8 cellular contexts compared by ENCODE assay signal in genomic region chr19:7535035-7535992, GRCh38. TPM values are rescaled to one million over a fixed set of nuclear protein-coding genes. Genes with fewer than 3 reads are reported as not detected.
DNase-seq lines count a peak whose midpoint lies in the region; ATAC-seq and TF ChIP-seq lines count a peak whose summit lies in the region.

Gene PNPLA6, plus strand, starts transcription at chr19:7535717. Its CDS starts 72 bp downstream, at chr19:7535789.

- no peaks in the 10 kb centered on the region for H3K9me3 Mint-ChIP-seq in activated naive CD8-positive, alpha-beta T cell treated with anti-CD3 and anti-CD28 coated beads, Interleukin-2, amount 10 ng/mL, durations not matched to agents 7 days and 5 days

- H3K9ac ChIP-seq in parathyroid adenoma, result peak within 1 kb of the TSS; percentile 2

- ATAC-seq in HG02642 (IDR thresholded peaks at IDR 0.05; ENCODE audit: poor library complexity, unreplicated experiment), result peak; percentile 69
- peak; percentile 78 for ATAC-seq in activated naive CD8-positive, alpha-beta T cell treated with anti-CD3 and anti-CD28 coated beads, Interleukin-2, amount 10 ng/mL, durations not matched to agents 7 days and 5 days (ENCODE audit: low read depth)
- peak; percentile 84 for ATAC-seq in Right ventricle myocardium inferior

- H3K4me3 ChIP-seq in parathyroid adenoma (ENCODE audit: low read depth, low read length) (peak within 1 kb of the TSS; percentile 59), tibial artery (peak within 1 kb of the TSS; percentile 71 to 87)

- peak within 1 kb of the TSS; percentile 61 for H3K4me2 ChIP-seq in parathyroid adenoma (ENCODE audit: low read length)

- H3K79me2 ChIP-seq in parathyroid adenoma, result no peaks in the 10 kb centered on the region

- H3K27ac ChIP-seq in parathyroid adenoma, result peak within 1 kb of the TSS; percentile 86
- peak within 1 kb of the TSS; percentile 87 to 97 for H3K27ac ChIP-seq in tibial artery

- peaks cover 12% of the 10 kb centered on the region for H3K4me1 Mint-ChIP-seq in activated naive CD8-positive, alpha-beta T cell treated with anti-CD3 and anti-CD28 coated beads, Interleukin-2, amount 10 ng/mL, durations not matched to agents 7 days and 5 days

- H3K9me3 ChIP-seq in parathyroid adenoma (ENCODE audit: control insufficient read depth, low read length) (no peaks in the 10 kb centered on the region), tibial artery (no peaks in the 10 kb centered on the region)

- peak within 1 kb of the TSS; percentile 91 for H2AFZ ChIP-seq in parathyroid adenoma

- peaks cover 15% of the 10 kb centered on the region for H3K36me3 Mint-ChIP-seq in activated naive CD8-positive, alpha-beta T cell treated with anti-CD3 and anti-CD28 coated beads, Interleukin-2, amount 10 ng/mL, durations not matched to agents 7 days and 5 days

- POLR2A ChIA-PET in activated naive CD8-positive, alpha-beta T cell treated with anti-CD3 and anti-CD28 coated beads, Interleukin-2, amount 10 ng/mL, durations not matched to agents 7 days and 5 days (lab: Charles Lee), result interaction anchor here (0.9 to 3.9 kb wide), 6 partner anchors 10 to 33 kb away, joined by 3 to 28 read pairs (median 6); partner anchors contain the start of genes MCOLN1 and ZNF358

- peak; percentile 16 for TF ChIP-seq POLR2A in GM10847 (IDR thresholded peaks at IDR 0.05; ENCODE audit: extremely low read depth, insufficient read length)

- no peaks in the 10 kb centered on the region for H3K4me1 ChIP-seq in parathyroid adenoma
- peaks cover 0 to 19% (median 14%) of the 10 kb centered on the region in 4 donors for H3K4me1 ChIP-seq in tibial artery

- TF ChIP-seq CTCF in parathyroid adenoma (IDR thresholded peaks at IDR 0.05) (no peak), tibial artery (IDR thresholded peaks at IDR 0.05) (no peak)

- DNase-seq in NCI-H128 (lab: John Stamatoyannopoulos, UW; ENCODE audit: unreplicated experiment) (peak; percentile 84), SW 1271 (lab: John Stamatoyannopoulos, UW) (peak; percentile 82 to 83), Right ventricle myocardium inferior (ENCODE audit: missing footprints) (peak; percentile 98), tibial artery (peak; percentile 94 to 97)
- peak; percentile 96 for DNase-seq in activated naive CD8-positive, alpha-beta T cell treated with anti-CD3 and anti-CD28 coated beads, Interleukin-2, amount 10 ng/mL, durations not matched to agents 7 days and 5 days

- H3K36me3 ChIP-seq in parathyroid adenoma (ENCODE audit: control insufficient read depth, insufficient read depth, low read length), result no peaks in the 10 kb centered on the region
- peaks cover 20 to 57% (median 29%) of the 10 kb centered on the region in 3 donors for H3K36me3 ChIP-seq in tibial artery

- H3K4me3 Mint-ChIP-seq in activated naive CD8-positive, alpha-beta T cell treated with anti-CD3 and anti-CD28 coated beads, Interleukin-2, amount 10 ng/mL, durations not matched to agents 7 days and 5 days, result peak within 1 kb of the TSS; percentile 96

- intact Hi-C loops in Right ventricle myocardium inferior (cut with DNase I), result loop anchor here (5.0 kb wide), 1 partner anchor 92 kb away; the partner anchor contains the start of genes PET100 and XAB2
- intact Hi-C loops in tibial artery (cut with DNase I; ENCODE audit: low total_unique reads), result loop anchor here (5.0 to 10.0 kb wide), 2 partner anchors 48 to 141 kb away; partner anchors contain the start of gene PEX11G

- H3K27ac Mint-ChIP-seq in activated naive CD8-positive, alpha-beta T cell treated with anti-CD3 and anti-CD28 coated beads, Interleukin-2, amount 10 ng/mL, durations not matched to agents 7 days and 5 days, result peak within 1 kb of the TSS; percentile 92

- H3K27me3 ChIP-seq in parathyroid adenoma (ENCODE audit: control insufficient read depth, insufficient read depth, low read length), result no peaks in the 10 kb centered on the region
- no peaks in the 10 kb centered on the region for H3K27me3 ChIP-seq in tibial artery

- no peaks in the 10 kb centered on the region for H3K27me3 Mint-ChIP-seq in activated naive CD8-positive, alpha-beta T cell treated with anti-CD3 and anti-CD28 coated beads, Interleukin-2, amount 10 ng/mL, durations not matched to agents 7 days and 5 days

RNA-seq across cellular contexts. Expression of gene PNPLA6, which starts in this region (rescaled TPM):
- 100 to 1,000 TPM; 152 to 155 TPM for total RNA-seq in activated naive CD8-positive, alpha-beta T cell treated with anti-CD3 and anti-CD28 coated beads, Interleukin-2, amount 10 ng/mL, durations not matched to agents 7 days and 5 days
- total RNA-seq in Right ventricle myocardium inferior, result 50.6 TPM

Comparison
In these comparisons a context has a peak if more than half of its experiments do, and no peak if none do; other contexts are left out.
1. Peak in every context shown above with its lines: DNase-seq, ATAC-seq, H3K4me3 ChIP-seq and H3K27ac ChIP-seq.